In genomic region chr14:50233335-50234250, GRCh38 we compare ENCODE assay signal across 13 cellular contexts. TPM values are rescaled to one million over a fixed set of nuclear protein-coding genes. Genes with fewer than 3 reads are reported as not detected.
DNase-seq lines count a peak whose midpoint lies in the region; ATAC-seq, FAIRE-seq and TF ChIP-seq lines count a peak whose summit lies in the region.
"Had no signal": no experiment of that assay in that cellular context is flagged by ENCODE, and none has a peak within 500 bp of the region (broad histone marks: within the 10 kb centered on the region; RNA-seq: fewer than 3 reads in every experiment).

No MANE protein-coding gene starts in this region.

- CTCF ChIA-PET in CD4-positive, alpha-beta memory T cell (lab: Charles Lee; ENCODE audit: partially characterized antibody) = interaction anchor here (1.1 to 1.7 kb wide), 3 partner anchors 9 to 381 kb away, joined by 3 to 6 read pairs (median 5); partner anchors contain the start of gene NEMF

- H3K36me3 ChIP-seq in CD4-positive, alpha-beta memory T cell (ENCODE audit: insufficient read depth, low read length) = no peaks in the 10 kb centered on the region
- no peaks in the 10 kb centered on the region for H3K36me3 ChIP-seq in small intestine (ENCODE audit: control insufficient read depth in 2 of 2, insufficient read depth in 2 of 2, low read length in 2 of 2)

- H3K27me3 Mint-ChIP-seq in CD4-positive, alpha-beta memory T cell = no peaks in the 10 kb centered on the region

- ATAC-seq in GM18867 (IDR thresholded peaks at IDR 0.05; ENCODE audit: unreplicated experiment) (no peak), GM21619 (IDR thresholded peaks at IDR 0.05; ENCODE audit: unreplicated experiment) (no peak), GM21526 (IDR thresholded peaks at IDR 0.05; ENCODE audit: low FRiP score, unreplicated experiment) (no peak)
- ATAC-seq: esophagus mucosa had no signal

- peaks cover 0 to 9% of the 10 kb centered on the region in 2 donors for H3K36me3 Mint-ChIP-seq in CD4-positive, alpha-beta memory T cell

- H3K4me3 Mint-ChIP-seq in CD4-positive, alpha-beta memory T cell = peak overlapping the region; percentile 57 to 88 (median 82)

- no peak for FAIRE-seq in small intestine (lab: Jason Lieb, UNC)

- TF ChIP-seq CTCF in VCaP (conservative IDR thresholded peaks at IDR 0.05) = no peak

- WGBS in small intestine, 3 donors = 76 to 83% (median 80%) methylated on average over 18 of the region's 18 CpGs

- H3K4me1 ChIP-seq in CD4-positive, alpha-beta memory T cell (ENCODE audit: insufficient read depth, low read length) = peaks cover 40% of the 10 kb centered on the region
- H3K4me1 ChIP-seq in small intestine (ENCODE audit: control insufficient read depth in 2 of 2, insufficient read depth in 1 of 2, low read depth in 1 of 2, low read length in 1 of 2) = peaks cover 0 to 10% of the 10 kb centered on the region in 2 donors

- H3K9me3 Mint-ChIP-seq in CD4-positive, alpha-beta memory T cell = peaks cover 0 to 2% (median 0%) of the 10 kb centered on the region in 8 donors

- POLR2A ChIA-PET in CD4-positive, alpha-beta memory T cell (lab: Charles Lee; ENCODE audit: partially characterized antibody) = no interaction called here

- H3K4me3 ChIP-seq in CD4-positive, alpha-beta memory T cell (ENCODE audit: low read length in 2 of 2) = no peak overlapping the region
- H3K4me3 ChIP-seq in small intestine (ENCODE audit: low read depth in 1 of 2, low read length in 2 of 2) = no peak overlapping the region

- H3K27me3 ChIP-seq in CD4-positive, alpha-beta memory T cell (ENCODE audit: insufficient read depth, low read length) = no peaks in the 10 kb centered on the region
- H3K27me3 ChIP-seq in small intestine (ENCODE audit: control insufficient read depth in 2 of 2, insufficient read depth in 2 of 2, low read length in 2 of 2) = no peaks in the 10 kb centered on the region

- no peaks in the 10 kb centered on the region for H3K9me3 ChIP-seq in CD4-positive, alpha-beta memory T cell (ENCODE audit: control insufficient read depth in 1 of 2, low read length in 2 of 2)
- H3K9me3 ChIP-seq in small intestine (ENCODE audit: control insufficient read depth, low read depth) = no peaks in the 10 kb centered on the region

- DNase-seq in CD4-positive, alpha-beta memory T cell = peak in 4 of 5 donors; percentile 11 to 53 (median 20)
- DNase-seq in HCEC 1CT = peak; percentile 25
- peak; percentile 48 for DNase-seq in left kidney (ENCODE audit: low read depth, low spot score)
- no peak for DNase-seq in small intestine
- DNase-seq: anterior cingulate cortex, EL, kidney glomerular epithelial cell, retina had no signal

- intact Hi-C loops in CD4-positive, alpha-beta memory T cell (cut with micrococcal nuclease) = loop anchor here (5.0 kb wide), 1 partner anchor 646 kb away; the partner anchor contains the start of gene RPS29

- peaks cover 23 to 45% (median 33%) of the 10 kb centered on the region in 4 donors for H3K4me1 Mint-ChIP-seq in CD4-positive, alpha-beta memory T cell

- H3K27ac Mint-ChIP-seq in CD4-positive, alpha-beta memory T cell = peak overlapping the region; percentile 5 to 90 (median 68)

- H3K27ac ChIP-seq in CD4-positive, alpha-beta memory T cell (ENCODE audit: low read depth, low read length) = no peak overlapping the region
- peak overlapping the region; percentile 96 for H3K27ac ChIP-seq in VCaP
- no peak overlapping the region for H3K27ac ChIP-seq in small intestine (ENCODE audit: low read depth in 1 of 2, low read length in 1 of 2)

RNA-seq across cellular contexts. Expression of gene SOS2, which starts 2.2 kb away (rescaled TPM):
- total RNA-seq in CD4-positive, alpha-beta memory T cell = 10 to 100 TPM; 42.1 to 43.4 TPM
- polyA plus RNA-seq in CD4-positive, alpha-beta memory T cell = 10 to 100 TPM in 1 of 2 donors, 1 to 10 TPM in 1; 7.4 to 17.3 TPM
- 10 to 100 TPM in 2 of 3 donors, 1 to 10 TPM in 1; 9.5 to 23.9 (median 19.5) TPM for polyA plus RNA-seq in small intestine
